ENCODE assay signal across 1 cellular context in the genomic region with DNA sequence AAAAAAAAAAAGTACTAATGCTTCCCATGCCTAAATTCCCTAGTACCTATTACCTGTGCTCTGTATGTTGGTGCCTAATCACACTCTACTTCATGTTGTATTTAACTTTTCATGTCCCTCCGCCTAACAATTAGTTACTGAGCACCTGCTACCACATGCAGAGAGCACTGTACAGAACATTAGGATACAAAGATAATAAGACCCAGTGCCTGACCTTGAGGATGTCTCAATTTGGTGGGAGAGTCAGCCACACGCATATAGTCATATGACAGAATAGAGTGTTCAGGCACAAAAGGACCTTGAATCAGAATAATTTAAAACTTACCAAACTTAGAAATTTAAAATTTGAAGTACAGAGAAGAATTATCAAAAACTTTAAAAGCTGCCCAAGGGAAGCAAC.
TF ChIP-seq lines count a peak whose summit lies in the region.

No MANE protein-coding gene starts in this region.

TF ChIP-seq in HepG2, 621 proteins besides CTCF, POLR2A, EP300 and RAD21:
- TF ChIP-seq, protein P1, sequence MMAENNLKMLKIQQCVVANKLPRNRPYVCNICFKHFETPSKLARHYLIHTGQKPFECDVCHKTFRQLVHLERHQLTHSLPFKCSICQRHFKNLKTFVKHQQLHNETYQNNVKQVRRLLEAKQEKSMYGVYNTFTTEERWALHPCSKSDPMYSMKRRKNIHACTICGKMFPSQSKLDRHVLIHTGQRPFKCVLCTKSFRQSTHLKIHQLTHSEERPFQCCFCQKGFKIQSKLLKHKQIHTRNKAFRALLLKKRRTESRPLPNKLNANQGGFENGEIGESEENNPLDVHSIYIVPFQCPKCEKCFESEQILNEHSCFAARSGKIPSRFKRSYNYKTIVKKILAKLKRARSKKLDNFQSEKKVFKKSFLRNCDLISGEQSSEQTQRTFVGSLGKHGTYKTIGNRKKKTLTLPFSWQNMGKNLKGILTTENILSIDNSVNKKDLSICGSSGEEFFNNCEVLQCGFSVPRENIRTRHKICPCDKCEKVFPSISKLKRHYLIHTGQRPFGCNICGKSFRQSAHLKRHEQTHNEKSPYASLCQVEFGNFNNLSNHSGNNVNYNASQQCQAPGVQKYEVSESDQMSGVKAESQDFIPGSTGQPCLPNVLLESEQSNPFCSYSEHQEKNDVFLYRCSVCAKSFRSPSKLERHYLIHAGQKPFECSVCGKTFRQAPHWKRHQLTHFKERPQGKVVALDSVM (CRISPR knock-in tag; IDR thresholded peaks at IDR 0.05) = no peak
- TF ChIP-seq SNAPC2 (CRISPR knock-in tag; IDR thresholded peaks at IDR 0.05) = 0 out of 2 replicates have a peak, but pooled peaks have one; percentile 32
- no peak for TF ChIP-seq CREM (IDR thresholded peaks at IDR 0.05)
- TF ChIP-seq CREM (CRISPR knock-in tag; IDR thresholded peaks at IDR 0.05) = no peak
